Comparison of ENCODE assay signal across 8 cellular contexts in the genomic region with DNA sequence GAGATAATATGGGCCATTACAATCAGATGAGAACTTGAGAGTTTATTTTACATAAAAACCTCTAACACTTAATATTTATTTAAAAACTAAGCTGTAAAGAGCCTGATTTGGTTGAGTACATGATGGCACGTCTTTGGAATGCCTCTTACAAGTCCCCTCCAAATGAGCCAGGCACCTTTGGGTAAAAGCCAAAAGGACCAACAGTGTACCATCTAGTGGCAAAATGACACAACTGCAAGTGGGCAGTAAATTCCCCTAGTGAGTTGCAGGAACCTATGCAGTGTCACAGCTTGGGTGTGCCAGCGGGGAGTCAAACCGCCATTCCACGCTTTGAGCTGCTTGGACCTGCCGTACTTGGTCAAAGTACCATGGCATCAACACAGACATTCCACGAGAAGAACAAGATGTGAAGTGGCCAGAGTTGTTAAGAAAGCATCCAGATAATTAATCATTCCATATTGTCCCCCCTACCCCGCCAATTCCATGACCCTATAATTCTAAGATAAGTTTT.
DNase-seq lines count a peak whose midpoint lies in the region; ATAC-seq and TF ChIP-seq lines count a peak whose summit lies in the region.

No MANE protein-coding gene starts in this region.

- H3K27me3 Mint-ChIP-seq in naive thymus-derived CD4-positive, alpha-beta T cell = peaks cover 0 to 39% (median 5%) of the 10 kb centered on the region in 5 donors

- H3K27me3 ChIP-seq in WERI-Rb-1 (ENCODE audit: insufficient read depth, low read depth, severe bottlenecking) = no peaks in the 10 kb centered on the region
- H3K27me3 ChIP-seq in fibroblast of lung (ENCODE audit: control insufficient read depth, insufficient read depth, low read length) = no peaks in the 10 kb centered on the region
- H3K27me3 ChIP-seq in naive thymus-derived CD4-positive, alpha-beta T cell (ENCODE audit: control insufficient read depth in 2 of 2, insufficient read depth in 2 of 2, low read length in 2 of 2) = no peaks in the 10 kb centered on the region
- H3K27me3 ChIP-seq in aorta (ENCODE audit: control insufficient read depth in 1 of 2, insufficient read depth in 2 of 2, low read length in 1 of 2) = no peaks in the 10 kb centered on the region

- no peak overlapping the region for H2AFZ ChIP-seq in fibroblast of lung (ENCODE audit: low read length)

- 1 to 3% methylated on average over 7 of the region's 7 CpGs for WGBS in aorta, 2 donors

- H3K9ac ChIP-seq in fibroblast of lung (ENCODE audit: insufficient read depth, low read length) = no peak overlapping the region

- peaks cover 0 to 6% (median 0%) of the 10 kb centered on the region in 7 donors for H3K4me1 Mint-ChIP-seq in naive thymus-derived CD4-positive, alpha-beta T cell

- H3K9me3 ChIP-seq in WERI-Rb-1 (ENCODE audit: severe bottlenecking) (no peaks in the 10 kb centered on the region), fibroblast of lung (ENCODE audit: control insufficient read depth, insufficient read depth, low read depth, low read length) (no peaks in the 10 kb centered on the region), aorta (ENCODE audit: control insufficient read depth, low read length) (no peaks in the 10 kb centered on the region)
- no peaks in the 10 kb centered on the region for H3K9me3 ChIP-seq in naive thymus-derived CD4-positive, alpha-beta T cell (ENCODE audit: control insufficient read depth in 2 of 3, low read length in 3 of 3)

- H3K27ac ChIP-seq in WERI-Rb-1 (no peak overlapping the region), fibroblast of lung (ENCODE audit: insufficient read depth, low read length) (no peak overlapping the region), aorta (ENCODE audit: low read depth in 1 of 2, low read length in 2 of 2) (peak overlapping the region; percentile 98 to 99)
- no peak overlapping the region for H3K27ac ChIP-seq in naive thymus-derived CD4-positive, alpha-beta T cell (ENCODE audit: low read depth, low read length)

- H3K27ac Mint-ChIP-seq in naive thymus-derived CD4-positive, alpha-beta T cell = no peak overlapping the region

- CTCF ChIA-PET in HEK293T (lab: Yijun Ruan, JAX) = interaction anchor here (0.6 to 1.9 kb wide), 9 partner anchors 10 to 157 kb away, joined by 3 to 13 read pairs (median 4); no protein-coding TSS in a partner anchor
- CTCF ChIA-PET in naive thymus-derived CD4-positive, alpha-beta T cell (lab: Charles Lee) = interaction anchor here (1.3 kb wide), 1 partner anchor 15 kb away, joined by 3 read pairs; no protein-coding TSS in a partner anchor

- H3K4me3 ChIP-seq in WERI-Rb-1 (ENCODE audit: low read depth, low read length) (no peak overlapping the region), fibroblast of lung (replicated peaks in 1 of 4; ENCODE audit: control extremely low read depth in 1 of 4, insufficient read depth in 1 of 4, low read depth in 3 of 4, low read length in 4 of 4) (no peak overlapping the region), aorta (ENCODE audit: low read length in 2 of 2) (no peak overlapping the region)
- no peak overlapping the region for H3K4me3 ChIP-seq in naive thymus-derived CD4-positive, alpha-beta T cell (ENCODE audit: low read length)

- H3K4me1 ChIP-seq in fibroblast of lung (ENCODE audit: control insufficient read depth, extremely low read depth, insufficient read depth, low read length) = peaks cover 5% of the 10 kb centered on the region
- H3K4me1 ChIP-seq in naive thymus-derived CD4-positive, alpha-beta T cell (ENCODE audit: control insufficient read depth in 2 of 2, insufficient read depth in 2 of 2, low read length in 2 of 2) = no peaks in the 10 kb centered on the region
- H3K4me1 ChIP-seq in aorta (ENCODE audit: control insufficient read depth in 1 of 2, insufficient read depth in 2 of 2, low read length in 2 of 2) = peaks cover 10 to 14% of the 10 kb centered on the region in 2 donors

- H3K4me2 ChIP-seq in fibroblast of lung (ENCODE audit: extremely low read depth, insufficient read depth, low read length) = no peak overlapping the region

- DNase-seq in activated gamma-delta T cell treated with Interleukin-2 at 50 U/mL for 16 hours (peak; percentile 17), activated gamma-delta T cell (lab: John Stamatoyannopoulos, UW) (no peak), HEK293T (ENCODE audit: extremely low spot score) (peak; percentile 90), NCI-H146 (lab: John Stamatoyannopoulos, UW) (peak; percentile 74), WERI-Rb-1 (peak; percentile 57), fibroblast of lung (ENCODE audit: low read depth in 2 of 2) (peak; percentile 82 to 85), aorta (peak; percentile 79 to 85)
- DNase-seq in naive thymus-derived CD4-positive, alpha-beta T cell = peak in 5 of 9 donors; percentile 9 to 29 (median 12)

- H3K4me3 Mint-ChIP-seq in naive thymus-derived CD4-positive, alpha-beta T cell = no peak overlapping the region

- H4K20me1 ChIP-seq in fibroblast of lung (ENCODE audit: control insufficient read depth, extremely low read depth, insufficient read depth, low read length) = no peaks in the 10 kb centered on the region

- intact Hi-C loops in naive thymus-derived CD4-positive, alpha-beta T cell (cut with micrococcal nuclease) = loop anchor here (1.0 to 5.0 kb wide), 4 partner anchors 15 to 314 kb away; no protein-coding TSS in a partner anchor
- intact Hi-C loops in aorta (cut with DNase I) = loop anchor here (2.0 to 5.0 kb wide), 2 partner anchors 29 to 39 kb away; no protein-coding TSS in a partner anchor

- H3K36me3 ChIP-seq in WERI-Rb-1 (no peaks in the 10 kb centered on the region), fibroblast of lung (ENCODE audit: control insufficient read depth, insufficient read depth, low read length) (no peaks in the 10 kb centered on the region), aorta (ENCODE audit: control insufficient read depth in 1 of 2, insufficient read depth in 2 of 2, low read length in 1 of 2) (no peaks in the 10 kb centered on the region)
- no peaks in the 10 kb centered on the region for H3K36me3 ChIP-seq in naive thymus-derived CD4-positive, alpha-beta T cell (ENCODE audit: control insufficient read depth in 2 of 3, insufficient read depth in 3 of 3, low read length in 3 of 3)

- POLR2A ChIA-PET in HEK293T (lab: Yijun Ruan, JAX) = no interaction called here
- POLR2A ChIA-PET in naive thymus-derived CD4-positive, alpha-beta T cell (lab: Charles Lee) = no interaction called here

- peak; percentile 78 for ATAC-seq in naive thymus-derived CD4-positive, alpha-beta T cell
- peak; percentile 87 for ATAC-seq in aorta (ENCODE audit: low FRiP score)

- no peaks in the 10 kb centered on the region for H3K79me2 ChIP-seq in fibroblast of lung (ENCODE audit: control insufficient read depth, insufficient read depth, low read length)

- TF ChIP-seq CTCF in WERI-Rb-1 (IDR thresholded peaks at IDR 0.05; ENCODE audit: low read depth, low read length) = peak; percentile 86
- peak; percentile 77 to 88 for TF ChIP-seq CTCF in fibroblast of lung (conservative IDR thresholded peaks at IDR 0.05 in 1 of 2, IDR thresholded peaks at IDR 0.05 in 1 of 2; ENCODE audit: low read depth in 1 of 2, low read length in 2 of 2)

- H3K9me3 Mint-ChIP-seq in naive thymus-derived CD4-positive, alpha-beta T cell = no peaks in the 10 kb centered on the region

- no peaks in the 10 kb centered on the region for H3K36me3 Mint-ChIP-seq in naive thymus-derived CD4-positive, alpha-beta T cell

TF ChIP-seq in HEK293T, 16 proteins besides CTCF, POLR2A, EP300 and RAD21:
- TF ChIP-seq ZNF384 (IDR thresholded peaks at IDR 0.05) (no peak), LEF1 (IDR thresholded peaks at IDR 0.05; ENCODE audit: borderline replicate concordance) (no peak), SUZ12 (IDR thresholded peaks at IDR 0.05) (no peak), BHLHE40 (IDR thresholded peaks at IDR 0.05; ENCODE audit: borderline replicate concordance) (no peak), TARDBP (IDR thresholded peaks at IDR 0.05) (no peak), L3MBTL2 (conservative IDR thresholded peaks at IDR 0.05) (no peak), FOXA1 (IDR thresholded peaks at IDR 0.05) (no peak), ELF4 (IDR thresholded peaks at IDR 0.05) (no peak), FOXK2 (IDR thresholded peaks at IDR 0.05) (no peak), CTBP1 (IDR thresholded peaks at IDR 0.05; ENCODE audit: borderline replicate concordance) (no peak), FOXM1 (IDR thresholded peaks at IDR 0.05; ENCODE audit: borderline replicate concordance) (no peak), HDGF (IDR thresholded peaks at IDR 0.05; ENCODE audit: borderline replicate concordance) (no peak), SP1 (IDR thresholded peaks at IDR 0.05) (no peak), ARNT (IDR thresholded peaks at IDR 0.05) (no peak), NFRKB (IDR thresholded peaks at IDR 0.05) (no peak)
- TF ChIP-seq, protein P1, sequence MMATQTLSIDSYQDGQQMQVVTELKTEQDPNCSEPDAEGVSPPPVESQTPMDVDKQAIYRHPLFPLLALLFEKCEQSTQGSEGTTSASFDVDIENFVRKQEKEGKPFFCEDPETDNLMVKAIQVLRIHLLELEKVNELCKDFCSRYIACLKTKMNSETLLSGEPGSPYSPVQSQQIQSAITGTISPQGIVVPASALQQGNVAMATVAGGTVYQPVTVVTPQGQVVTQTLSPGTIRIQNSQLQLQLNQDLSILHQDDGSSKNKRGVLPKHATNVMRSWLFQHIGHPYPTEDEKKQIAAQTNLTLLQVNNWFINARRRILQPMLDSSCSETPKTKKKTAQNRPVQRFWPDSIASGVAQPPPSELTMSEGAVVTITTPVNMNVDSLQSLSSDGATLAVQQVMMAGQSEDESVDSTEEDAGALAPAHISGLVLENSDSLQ (IDR thresholded peaks at IDR 0.05) = no peak
TF ChIP-seq in HEK293T: peak in this region for 0.

Comparison
In these comparisons a context has a peak if more than half of its experiments do, and no peak if none do; other contexts are left out.
1. H3K27ac ChIP-seq: peak in aorta (2 of 2); none in WERI-Rb-1 (single experiment), fibroblast of lung (single experiment) and naive thymus-derived CD4-positive, alpha-beta T cell (single experiment).